ENCODE assay signal across 10 cellular contexts in the genomic region with DNA sequence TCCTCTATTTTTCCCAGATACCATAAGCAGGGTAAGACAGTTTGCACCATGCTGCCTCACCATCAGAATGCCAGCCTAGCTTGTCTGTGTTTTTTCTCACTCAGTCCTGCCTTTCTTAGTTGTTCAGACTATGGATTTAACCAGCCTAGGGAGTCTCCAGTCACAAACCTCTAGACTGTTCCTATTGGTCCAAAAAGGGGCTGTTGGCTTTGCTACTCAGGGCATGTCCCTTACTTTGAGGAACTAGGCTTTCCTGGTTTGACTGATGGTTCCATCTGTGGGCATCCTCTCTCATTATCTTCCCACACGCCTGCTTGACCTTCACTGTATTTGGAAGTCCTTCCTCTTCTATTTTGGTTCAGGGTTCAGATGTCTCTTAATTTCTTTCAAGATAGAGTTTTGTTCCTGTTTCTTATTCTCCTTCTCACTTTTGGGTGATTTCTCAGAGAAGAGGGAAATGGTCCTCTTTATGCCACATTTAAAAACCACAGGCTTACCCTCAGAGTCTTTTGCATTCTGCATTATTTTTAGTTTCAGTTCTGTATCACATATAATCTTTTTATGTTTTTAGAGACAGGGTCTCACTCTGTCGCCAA. TPM values are rescaled to one million over a fixed set of nuclear protein-coding genes. Genes with fewer than 3 reads are reported as not detected.
DNase-seq lines count a peak whose midpoint lies in the region; ATAC-seq and TF ChIP-seq lines count a peak whose summit lies in the region.
"Had no signal": no experiment of that assay in that cellular context is flagged by ENCODE, and none has a peak within 500 bp of the region (broad histone marks: within the 10 kb centered on the region; RNA-seq: fewer than 3 reads in every experiment).

No MANE protein-coding gene starts in this region.

- H2BK15ac ChIP-seq in neuronal stem cell (ENCODE audit: low read length), result no peak overlapping the region

- H2BK120ac ChIP-seq in neuronal stem cell (ENCODE audit: low read depth, low read length), result no peak overlapping the region

- no peaks in the 10 kb centered on the region for H3K79me1 ChIP-seq in neuronal stem cell (ENCODE audit: low read depth, low read length)

- H4K20me1 ChIP-seq in MM.1S (ENCODE audit: insufficient read depth, low read length), result no peaks in the 10 kb centered on the region

- no peak overlapping the region for H4K8ac ChIP-seq in neuronal stem cell (ENCODE audit: low read depth, low read length)

- H3K9me3 ChIP-seq in MM.1S (replicated peaks; ENCODE audit: insufficient read depth, low read length) (no peaks in the 10 kb centered on the region), neuronal stem cell (replicated peaks in 1 of 2; ENCODE audit: control insufficient read depth in 2 of 2, insufficient read depth in 1 of 2, low read depth in 1 of 2, low read length in 2 of 2) (no peaks in the 10 kb centered on the region)

- no peak overlapping the region for H3K18ac ChIP-seq in neuronal stem cell (ENCODE audit: low read length)

- peak overlapping the region; percentile 14; the same call in 1 of the 2 replicates for H3K27ac ChIP-seq in MM.1S (ENCODE audit: low read length)
- H3K27ac ChIP-seq in neuronal stem cell (replicated peaks; ENCODE audit: low read length), result no peak overlapping the region
- H3K27ac ChIP-seq: KMS-11 had no signal

- H4K91ac ChIP-seq in neuronal stem cell (ENCODE audit: low read depth, low read length, poor library complexity), result no peak overlapping the region

- H3K4me2 ChIP-seq in MM.1S (ENCODE audit: low read depth, low read length) (peak overlapping the region; percentile 30; the same call in 1 of the 2 replicates), neuronal stem cell (ENCODE audit: insufficient read depth, low read length, poor library complexity, severe bottlenecking) (no peak overlapping the region)
- H3K4me2 ChIP-seq: KMS-11 had no signal

- H3K9me2 ChIP-seq in MM.1S (replicated peaks; ENCODE audit: insufficient read depth, low read length), result no peaks in the 10 kb centered on the region

- no peak overlapping the region for H2BK5ac ChIP-seq in neuronal stem cell (ENCODE audit: low read length)

- ATAC-seq in GM18520 (IDR thresholded peaks at IDR 0.05; ENCODE audit: unreplicated experiment) (peak; percentile 75), GM21825 (IDR thresholded peaks at IDR 0.05; ENCODE audit: unreplicated experiment) (peak; percentile 79), left lobe of liver (no peak)

- no peak overlapping the region for H3K4ac ChIP-seq in neuronal stem cell (ENCODE audit: low read length)

- no peak overlapping the region for H2BK12ac ChIP-seq in neuronal stem cell (ENCODE audit: low read length)

- H3K4me3 ChIP-seq in MM.1S (ENCODE audit: low read length) (no peak overlapping the region), neuronal stem cell (ENCODE audit: low read length in 2 of 2) (no peak overlapping the region)

- DNase-seq in MM.1S, result peak; percentile 22
- peak; percentile 2 for DNase-seq in left lobe of liver (ENCODE audit: low spot score)
- DNase-seq in neuronal stem cell (ENCODE audit: low spot score), result no peak
- DNase-seq in NCI-H1048 (lab: John Stamatoyannopoulos, UW), result no peak
- no peak for DNase-seq in DMS114 treated with DMSO at 0.1 percent for 48 hours (lab: John Stamatoyannopoulos, UW; ENCODE audit: unreplicated experiment)
- no peak for DNase-seq in stimulated activated CD4-positive, alpha-beta T cell treated with anti-CD3 and anti-CD28 coated beads, Interleukin-15, amount 100 ng/mL, for 24 hours

- H2AFZ ChIP-seq in MM.1S (ENCODE audit: low read length) (no peak overlapping the region), neuronal stem cell (ENCODE audit: low read length) (no peak overlapping the region)

- TF ChIP-seq CTCF in MM.1S (IDR thresholded peaks at IDR 0.05; ENCODE audit: low read length), result no peak

- peaks cover 12% of the 10 kb centered on the region for H3F3A ChIP-seq in MM.1S (ENCODE audit: insufficient read depth, low read length)

- H3K23ac ChIP-seq in neuronal stem cell (ENCODE audit: low read depth, low read length, poor library complexity), result no peak overlapping the region

- H3K14ac ChIP-seq in neuronal stem cell (ENCODE audit: low read length), result no peak overlapping the region

- no peaks in the 10 kb centered on the region for H3K27me3 ChIP-seq in MM.1S (replicated peaks; ENCODE audit: insufficient read depth, low read length)
- peaks cover 0 to 2% (median 0%) of the 10 kb centered on the region in 3 experiments for H3K27me3 ChIP-seq in neuronal stem cell (ENCODE audit: control insufficient read depth in 3 of 3, insufficient read depth in 3 of 3, low read depth in 1 of 3, low read length in 3 of 3)

- H3K9ac ChIP-seq in MM.1S (ENCODE audit: low read length), result no peak overlapping the region
- H3K9ac ChIP-seq in neuronal stem cell (ENCODE audit: low read depth, low read length, poor library complexity), result no peak overlapping the region
- H3K9ac ChIP-seq: KMS-11 had no signal

- H2AK5ac ChIP-seq in neuronal stem cell (ENCODE audit: low read depth, low read length), result no peak overlapping the region

- H3K4me1 ChIP-seq in MM.1S (ENCODE audit: low read length) (peaks cover 20% of the 10 kb centered on the region), neuronal stem cell (ENCODE audit: control insufficient read depth in 2 of 2, insufficient read depth in 1 of 2, low read depth in 1 of 2, low read length in 2 of 2) (peaks cover 8 to 14% of the 10 kb centered on the region in 2 donors)

- WGBS in neuronal stem cell (ENCODE audit: extremely low coverage in 2 of 2, insufficient read length in 2 of 2, insufficient replicate concordance in 1 of 2), 2 donors, result no CpG with 5 or more reads among the region's 2 CpGs

- H3K79me2 ChIP-seq in MM.1S (ENCODE audit: low read length), result no peaks in the 10 kb centered on the region

- no peaks in the 10 kb centered on the region for H3K36me3 ChIP-seq in MM.1S (replicated peaks; ENCODE audit: insufficient read depth, low read length)
- H3K36me3 ChIP-seq in neuronal stem cell (replicated peaks in 1 of 2; ENCODE audit: control insufficient read depth in 2 of 2, insufficient read depth in 2 of 2, low read length in 2 of 2), result no peaks in the 10 kb centered on the region

RNA-seq across cellular contexts. Expression of a gene that starts 31.3 kb away (rescaled TPM):
- 14.7 TPM for total RNA-seq in left lobe of liver
- 21.7 TPM for polyA plus RNA-seq in neuronal stem cell (2013, experiment 1 of 2)
- 21.7 TPM for polyA plus RNA-seq in neuronal stem cell (2013, experiment 2 of 2)

RNA-seq across cellular contexts. Expression of a gene that starts 59.9 kb away (rescaled TPM):
- total RNA-seq in left lobe of liver, result 0.18 TPM
- polyA plus RNA-seq in neuronal stem cell (2013, experiment 1 of 2), result 0.03 TPM
- polyA plus RNA-seq in neuronal stem cell (2013, experiment 2 of 2), result 0.06 TPM
- total RNA-seq: renal cortical epithelial cell had no signal

Comparison
In these comparisons a context has a peak if more than half of its experiments do, and no peak if none do; other contexts are left out.
1. DNase-seq: peak in MM.1S (single experiment) and left lobe of liver (single experiment); none in neuronal stem cell (single experiment), NCI-H1048 (single experiment), DMS114 treated with DMSO at 0.1 percent for 48 hours (single experiment) and stimulated activated CD4-positive, alpha-beta T cell treated with anti-CD3 and anti-CD28 coated beads, Interleukin-15, amount 100 ng/mL, for 24 hours (single experiment).